Comparison of ENCODE assay signal across 8 cellular contexts in the genomic region with DNA sequence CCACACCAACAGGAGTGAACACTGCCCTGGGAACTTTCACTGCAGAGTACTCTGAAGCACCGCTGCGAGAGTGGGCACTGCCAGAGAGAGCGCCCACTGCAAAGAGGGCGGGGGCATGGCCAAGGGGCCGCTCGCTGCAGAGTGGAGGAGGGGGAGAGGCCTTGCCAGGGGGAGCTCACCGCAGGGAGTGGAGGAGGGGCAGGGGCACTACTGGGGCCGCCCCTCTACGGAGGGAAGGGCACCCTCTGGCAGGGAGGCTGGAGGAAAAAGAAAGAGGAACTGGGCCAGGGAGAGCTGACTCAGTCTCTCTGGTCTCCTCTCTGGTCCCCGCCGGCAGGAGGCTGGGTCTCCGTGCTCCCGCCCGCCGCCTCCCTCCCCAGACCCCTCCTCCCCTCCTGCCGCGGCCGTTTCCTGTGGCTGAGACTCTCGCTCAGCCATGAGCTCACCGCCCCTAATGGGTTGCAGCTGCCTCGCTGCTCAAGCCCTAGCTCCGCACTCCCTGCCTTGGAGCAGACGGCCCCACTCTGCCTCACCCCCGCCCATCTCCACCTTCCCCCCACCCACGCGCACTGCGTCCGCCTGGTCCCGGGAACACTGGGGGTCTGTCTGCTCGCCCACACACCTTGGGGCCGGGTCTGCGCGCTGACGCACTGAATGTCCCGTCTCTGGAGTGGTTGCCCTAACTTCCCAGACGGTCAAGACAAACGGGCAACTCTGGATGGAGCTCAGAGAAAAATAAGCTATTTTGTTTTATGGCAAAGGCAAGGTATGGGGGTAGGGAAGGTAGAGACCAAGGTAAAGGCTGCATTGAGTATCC. TPM values are rescaled to one million over a fixed set of nuclear protein-coding genes. Genes with fewer than 3 reads are reported as not detected.
A peak's percentile ranks its signal among the peaks of the same experiment; 100 is the strongest.
DNase-seq lines count a peak whose midpoint lies in the region; ATAC-seq, FAIRE-seq and TF ChIP-seq lines count a peak whose summit lies in the region.

No MANE protein-coding gene starts in this region.

- intact Hi-C loops in kidney (cut with DNase I), result no loop called here

- peak overlapping the region; percentile 78 to 87 for H3K9ac ChIP-seq in kidney (ENCODE audit: low read length in 2 of 2)

- ATAC-seq in HG02798 (IDR thresholded peaks at IDR 0.05; ENCODE audit: poor library complexity, unreplicated experiment), result peak; percentile 69

- H3K4me1 ChIP-seq in kidney (ENCODE audit: control insufficient read depth in 1 of 2, insufficient read depth in 1 of 2, low read depth in 1 of 2, low read length in 2 of 2), result peaks cover 12 to 14% of the 10 kb centered on the region in 2 donors

- H3K4me3 ChIP-seq in kidney (ENCODE audit: low read length in 2 of 2) (peak overlapping the region; percentile 80 to 82), skin epidermis (peak overlapping the region; percentile 48 to 72 (median 61))

- no peak for FAIRE-seq in kidney (lab: Jason Lieb, UNC)

- H3K27ac ChIP-seq in kidney (ENCODE audit: low read depth in 2 of 2, low read length in 2 of 2), result peak overlapping the region; percentile 85 to 86
- H3K27ac ChIP-seq in skin epidermis, result peak overlapping the region; percentile 33 to 94 (median 88)

- TF ChIP-seq CTCF in GM13976 (IDR thresholded peaks at IDR 0.05; ENCODE audit: borderline replicate concordance, control extremely low read depth, extremely low read depth, insufficient read depth, missing control alignments), result no peak
- TF ChIP-seq CTCF in chondrocyte (IDR thresholded peaks at IDR 0.05), result peak; percentile 5
- no peak for TF ChIP-seq CTCF in kidney (IDR thresholded peaks at IDR 0.05; ENCODE audit: borderline replicate concordance, extremely low read depth, insufficient read depth)

- peaks cover 22% of the 10 kb centered on the region for H3K36me3 Mint-ChIP-seq in chondrocyte (ENCODE audit: low read depth)

- DNase-seq in 8988T (peak; percentile 76), GM13976 (ENCODE audit: low spot score) (peak; percentile 92), NCI-H1417 treated with DMSO at 0.1 percent for 48 hours (lab: John Stamatoyannopoulos, UW) (peak; percentile 52), SW480 (ENCODE audit: low spot score) (peak; percentile 58), chondrocyte (ENCODE audit: low spot score) (peak; percentile 98), kidney (peak; percentile 96)

- H3K9me3 ChIP-seq in kidney (ENCODE audit: control insufficient read depth in 1 of 2, low read length in 2 of 2), result no peaks in the 10 kb centered on the region

- peaks cover 7 to 16% of the 10 kb centered on the region in 2 donors for H3K36me3 ChIP-seq in kidney (ENCODE audit: control insufficient read depth in 1 of 2, insufficient read depth in 2 of 2, low read length in 2 of 2)

- peak overlapping the region; percentile 98 for H3K27ac Mint-ChIP-seq in chondrocyte (ENCODE audit: unreplicated experiment)

- peak overlapping the region; percentile 90 for H3K4me3 Mint-ChIP-seq in chondrocyte (ENCODE audit: unreplicated experiment)

- H3K4me1 Mint-ChIP-seq in chondrocyte (ENCODE audit: low read depth), result peaks cover 46% of the 10 kb centered on the region

- no peaks in the 10 kb centered on the region for H3K27me3 Mint-ChIP-seq in chondrocyte (ENCODE audit: low read depth)

- in situ Hi-C loops in GM13976 (cut with MboI; ENCODE audit: low sequenced_read_pairs, unreplicated experiment), result no loop called here

- no peaks in the 10 kb centered on the region for H3K9me3 Mint-ChIP-seq in chondrocyte (ENCODE audit: low read depth)

RNA-seq across cellular contexts. Expression of a gene that starts 1.3 kb away (rescaled TPM):
- total RNA-seq in chondrocyte (86.1 to 144 TPM (median 90.4 TPM) in 3 replicates), kidney (25.6 TPM)
- 15.9 TPM for polyA plus RNA-seq in kidney (ENCODE audit: insufficient read depth, low read depth, low replicate concordance)

RNA-seq across cellular contexts. Expression of a gene that starts 13.8 kb away (rescaled TPM):
- not detected in 3 replicates for total RNA-seq in chondrocyte
- not detected for total RNA-seq in kidney
- polyA plus RNA-seq in kidney (ENCODE audit: insufficient read depth, low read depth, low replicate concordance), result not detected

RNA-seq across cellular contexts. Expression of a gene that starts 27.0 kb away (rescaled TPM):
- total RNA-seq in chondrocyte (23.3 to 26.3 TPM (median 23.9 TPM) in 3 replicates), kidney (24.6 TPM)
- polyA plus RNA-seq in kidney (ENCODE audit: insufficient read depth, low read depth, low replicate concordance), result 12.6 TPM

RNA-seq across cellular contexts. Expression of a gene that starts 29.3 kb away (rescaled TPM):
- total RNA-seq in chondrocyte, result not detected in 3 replicates
- total RNA-seq in kidney, result not detected
- polyA plus RNA-seq in kidney (ENCODE audit: insufficient read depth, low read depth, low replicate concordance), result not detected

RNA-seq across cellular contexts. Expression of a gene that starts 29.4 kb away (rescaled TPM):
- total RNA-seq in chondrocyte (1.1 to 1.6 TPM (median 1.2 TPM) in 3 replicates), kidney (0.41 TPM)
- polyA plus RNA-seq in kidney (ENCODE audit: insufficient read depth, low read depth, low replicate concordance), result 0.43 TPM

Comparison
In these comparisons a context has a peak if more than half of its experiments do, and no peak if none do; other contexts are left out.
1. Peak in every context shown above with its lines: DNase-seq, ATAC-seq, H3K4me3 ChIP-seq and H3K27ac ChIP-seq.